In the genomic region with DNA sequence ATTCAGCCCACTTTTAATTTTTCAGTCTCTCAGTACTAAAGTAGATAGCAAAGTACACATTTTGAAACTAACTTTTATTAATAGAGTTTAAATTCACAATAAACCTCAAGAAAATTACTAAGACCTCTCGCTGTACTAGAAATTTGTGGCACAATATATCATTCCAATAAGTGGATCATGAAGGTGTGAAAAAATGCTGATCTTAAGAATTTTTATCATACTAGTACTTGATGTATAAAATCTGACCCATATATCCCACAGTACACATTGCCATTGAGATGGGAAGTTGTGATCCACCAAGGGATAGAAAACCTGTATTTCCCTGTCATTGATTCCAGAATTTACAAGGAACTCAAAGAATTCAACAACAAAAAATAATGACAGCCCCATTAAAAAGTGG, we compare ENCODE assay signal across 10 cellular contexts.
"Had no signal": no experiment of that assay in that cellular context is flagged by ENCODE, and none has a peak within 500 bp of the region (broad histone marks: within the 10 kb centered on the region; RNA-seq: fewer than 3 reads in every experiment).

No MANE protein-coding gene starts in this region.

- FAIRE-seq: H1, H54 had no signal

- H3K4me3 ChIP-seq: GM23338 had no signal

- H3K9me3 Mint-ChIP-seq: GM23338, H9 had no signal

- DNase-seq: H9, HCEC 1CT, IMR-90, Karpas-422, KBM-7 had no signal

- H3K27ac ChIP-seq: HL-60, KMS-11 had no signal

- ATAC-seq: GM23338 had no signal

- H2AFZ ChIP-seq: GM23338 had no signal

- H3K27ac Mint-ChIP-seq: GM23338 had no signal

- H3K9ac ChIP-seq: KMS-11 had no signal

- H3K4me2 ChIP-seq: GM23338, KMS-11 had no signal

- H3K4me3 Mint-ChIP-seq: GM23338, H9 had no signal
